1 cellular context compared by ENCODE assay signal in genomic region chr17:8222630-8223355, GRCh38.
TF ChIP-seq lines count a peak whose summit lies in the region.

No MANE protein-coding gene starts in this region.

TF ChIP-seq in HepG2, 621 proteins besides CTCF, POLR2A, EP300 and RAD21 (continued from another document and continues in another):
- peak; percentile 89 for TF ChIP-seq ZNF407 (CRISPR knock-in tag; IDR thresholded peaks at IDR 0.05; ENCODE audit: not compliant biosample characterization)
- no peak for TF ChIP-seq SRF (IDR thresholded peaks at IDR 0.05; ENCODE audit: low read depth, low read length)
- peak; percentile 38 for TF ChIP-seq ZFP36 (IDR thresholded peaks at IDR 0.05; ENCODE audit: borderline replicate concordance, low read depth, low read length, partially characterized antibody)
- peak; percentile 60; the same call in 1 of the 2 replicates for TF ChIP-seq RBAK (CRISPR knock-in tag; IDR thresholded peaks at IDR 0.05)
- no peak for TF ChIP-seq ZNF326 (CRISPR knock-in tag; IDR thresholded peaks at IDR 0.05; ENCODE audit: borderline replicate concordance)
- TF ChIP-seq ZSCAN30 (CRISPR knock-in tag; IDR thresholded peaks at IDR 0.05) = peak; percentile 84; the same call in 1 of the 2 replicates
- peak; percentile 76 for TF ChIP-seq THAP11 (CRISPR knock-in tag; IDR thresholded peaks at IDR 0.05)
- peak; percentile 43; the same call in 1 of the 2 replicates for TF ChIP-seq PITX1 (CRISPR knock-in tag; IDR thresholded peaks at IDR 0.05)
- TF ChIP-seq ZNF703 (CRISPR knock-in tag; IDR thresholded peaks at IDR 0.05; ENCODE audit: borderline replicate concordance) = no peak; the same call in 1 of the 2 replicates
- no peak for TF ChIP-seq AKNA (CRISPR knock-in tag; IDR thresholded peaks at IDR 0.05; ENCODE audit: borderline replicate concordance)
- TF ChIP-seq ZFP41 (CRISPR knock-in tag; IDR thresholded peaks at IDR 0.05; ENCODE audit: borderline replicate concordance) = peak; percentile 18; the same call in 1 of the 2 replicates
- TF ChIP-seq HNF4G (IDR thresholded peaks at IDR 0.05; ENCODE audit: borderline replicate concordance, low read depth, low read length) = 0 out of 2 replicates have a peak, but pooled peaks have one; percentile 9
- TF ChIP-seq HNF4G (CRISPR knock-in tag; IDR thresholded peaks at IDR 0.05; ENCODE audit: borderline replicate concordance, low read depth) = peak; percentile 48; the same call in 1 of the 2 replicates
- TF ChIP-seq, protein P1, sequence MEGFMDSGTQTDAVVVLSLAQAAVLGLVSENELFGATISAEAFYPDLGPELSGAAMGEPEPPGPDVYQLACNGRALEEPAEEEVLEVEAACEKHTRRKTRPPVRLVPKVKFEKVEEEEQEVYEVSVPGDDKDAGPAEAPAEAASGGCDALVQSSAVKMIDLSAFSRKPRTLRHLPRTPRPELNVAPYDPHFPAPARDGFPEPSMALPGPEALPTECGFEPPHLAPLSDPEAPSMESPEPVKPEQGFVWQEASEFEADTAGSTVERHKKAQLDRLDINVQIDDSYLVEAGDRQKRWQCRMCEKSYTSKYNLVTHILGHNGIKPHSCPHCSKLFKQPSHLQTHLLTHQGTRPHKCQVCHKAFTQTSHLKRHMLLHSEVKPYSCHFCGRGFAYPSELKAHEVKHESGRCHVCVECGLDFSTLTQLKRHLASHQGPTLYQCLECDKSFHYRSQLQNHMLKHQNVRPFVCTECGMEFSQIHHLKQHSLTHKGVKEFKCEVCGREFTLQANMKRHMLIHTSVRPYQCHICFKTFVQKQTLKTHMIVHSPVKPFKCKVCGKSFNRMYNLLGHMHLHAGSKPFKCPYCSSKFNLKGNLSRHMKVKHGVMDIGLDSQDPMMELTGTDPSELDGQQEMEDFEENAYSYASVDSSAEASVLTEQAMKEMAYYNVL (CRISPR knock-in tag; IDR thresholded peaks at IDR 0.05; ENCODE audit: borderline replicate concordance) = no peak; the same call in 1 of the 2 replicates
- TF ChIP-seq CENPX (CRISPR knock-in tag; IDR thresholded peaks at IDR 0.05) = no peak
- peak; percentile 73; the same call in 1 of the 2 replicates for TF ChIP-seq ZNF790 (CRISPR knock-in tag; IDR thresholded peaks at IDR 0.05; ENCODE audit: borderline replicate concordance)
- 0 out of 2 replicates have a peak, but pooled peaks have one; percentile 16 for TF ChIP-seq GLI4 (CRISPR knock-in tag; IDR thresholded peaks at IDR 0.05; ENCODE audit: borderline replicate concordance)
- TF ChIP-seq ZMYM2 (CRISPR knock-in tag; IDR thresholded peaks at IDR 0.05) = no peak; the same call in none of the 2 replicates
- TF ChIP-seq ZNF275 (CRISPR knock-in tag; IDR thresholded peaks at IDR 0.05; ENCODE audit: borderline replicate concordance) = peak; percentile 34; the same call in 1 of the 2 replicates
- peak; percentile 99 for TF ChIP-seq MAF1 (CRISPR knock-in tag; IDR thresholded peaks at IDR 0.05; ENCODE audit: borderline replicate concordance)
- TF ChIP-seq, protein P2, sequence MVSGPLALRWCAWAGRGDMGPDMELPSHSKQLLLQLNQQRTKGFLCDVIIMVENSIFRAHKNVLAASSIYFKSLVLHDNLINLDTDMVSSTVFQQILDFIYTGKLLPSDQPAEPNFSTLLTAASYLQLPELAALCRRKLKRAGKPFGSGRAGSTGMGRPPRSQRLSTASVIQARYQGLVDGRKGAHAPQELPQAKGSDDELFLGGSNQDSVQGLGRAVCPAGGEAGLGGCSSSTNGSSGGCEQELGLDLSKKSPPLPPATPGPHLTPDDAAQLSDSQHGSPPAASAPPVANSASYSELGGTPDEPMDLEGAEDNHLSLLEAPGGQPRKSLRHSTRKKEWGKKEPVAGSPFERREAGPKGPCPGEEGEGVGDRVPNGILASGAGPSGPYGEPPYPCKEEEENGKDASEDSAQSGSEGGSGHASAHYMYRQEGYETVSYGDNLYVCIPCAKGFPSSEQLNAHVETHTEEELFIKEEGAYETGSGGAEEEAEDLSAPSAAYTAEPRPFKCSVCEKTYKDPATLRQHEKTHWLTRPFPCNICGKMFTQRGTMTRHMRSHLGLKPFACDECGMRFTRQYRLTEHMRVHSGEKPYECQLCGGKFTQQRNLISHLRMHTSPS (CRISPR knock-in tag; IDR thresholded peaks at IDR 0.05; ENCODE audit: low read depth) = peak; percentile 3; the same call in 1 of the 2 replicates
- no peak for TF ChIP-seq ZNF33B (CRISPR knock-in tag; IDR thresholded peaks at IDR 0.05)
- peak; percentile 63 for TF ChIP-seq ZNF747 (CRISPR knock-in tag; IDR thresholded peaks at IDR 0.05; ENCODE audit: borderline replicate concordance)
- TF ChIP-seq GFI1 (CRISPR knock-in tag; IDR thresholded peaks at IDR 0.05; ENCODE audit: borderline replicate concordance) = peak; percentile 83; the same call in 1 of the 2 replicates
- TF ChIP-seq ZNF563 (CRISPR knock-in tag; IDR thresholded peaks at IDR 0.05) = 0 out of 2 replicates have a peak, but pooled peaks have one; percentile 10
- TF ChIP-seq NR1H2 (CRISPR knock-in tag; IDR thresholded peaks at IDR 0.05; ENCODE audit: borderline replicate concordance, low read depth) = 0 out of 2 replicates have a peak, but pooled peaks have one; percentile 66
- peak; percentile 2; the same call in 1 of the 2 replicates for TF ChIP-seq KDM5B (CRISPR knock-in tag; IDR thresholded peaks at IDR 0.05; ENCODE audit: borderline replicate concordance)
- peak; percentile 15; the same call in 1 of the 2 replicates for TF ChIP-seq MEIS1 (CRISPR knock-in tag; IDR thresholded peaks at IDR 0.05; ENCODE audit: borderline replicate concordance)
- peak; percentile 18; the same call in 1 of the 2 replicates for TF ChIP-seq BRD4 (CRISPR knock-in tag; IDR thresholded peaks at IDR 0.05)
- TF ChIP-seq ZFP1 (CRISPR knock-in tag; IDR thresholded peaks at IDR 0.05) = no peak
- TF ChIP-seq SAFB2 (CRISPR knock-in tag; IDR thresholded peaks at IDR 0.05; ENCODE audit: borderline replicate concordance, low read depth) = no peak; the same call in 1 of the 2 replicates
- peak; percentile 89; the same call in 1 of the 2 replicates for TF ChIP-seq ZNF597 (CRISPR knock-in tag; IDR thresholded peaks at IDR 0.05)
- TF ChIP-seq GATAD2A (CRISPR knock-in tag; IDR thresholded peaks at IDR 0.05) = peak; percentile 46; the same call in 1 of the 2 replicates
- no peak for TF ChIP-seq PHF21A (CRISPR knock-in tag; IDR thresholded peaks at IDR 0.05)
- TF ChIP-seq POLR2AphosphoS2 (IDR thresholded peaks at IDR 0.05; ENCODE audit: low read depth, low read length) = no peak
- TF ChIP-seq AGO1 (IDR thresholded peaks at IDR 0.05; ENCODE audit: low read depth, low read length, poor library complexity, severe bottlenecking) = peak; percentile 69
- TF ChIP-seq EED (CRISPR knock-in tag; IDR thresholded peaks at IDR 0.05) = peak; percentile 68; the same call in 1 of the 2 replicates
- TF ChIP-seq SOX6 (IDR thresholded peaks at IDR 0.05) = no peak
- TF ChIP-seq SOX6 (CRISPR knock-in tag; IDR thresholded peaks at IDR 0.05) = 0 out of 2 replicates have a peak, but pooled peaks have one; percentile 11
- no peak for TF ChIP-seq ZNF614 (CRISPR knock-in tag; IDR thresholded peaks at IDR 0.05; ENCODE audit: borderline replicate concordance)
- TF ChIP-seq ZNF577 (CRISPR knock-in tag; IDR thresholded peaks at IDR 0.05; ENCODE audit: borderline replicate concordance, low read depth) = 0 out of 2 replicates have a peak, but pooled peaks have one; percentile 33
